ENCODE assay signal across 15 cellular contexts in the genomic region with DNA sequence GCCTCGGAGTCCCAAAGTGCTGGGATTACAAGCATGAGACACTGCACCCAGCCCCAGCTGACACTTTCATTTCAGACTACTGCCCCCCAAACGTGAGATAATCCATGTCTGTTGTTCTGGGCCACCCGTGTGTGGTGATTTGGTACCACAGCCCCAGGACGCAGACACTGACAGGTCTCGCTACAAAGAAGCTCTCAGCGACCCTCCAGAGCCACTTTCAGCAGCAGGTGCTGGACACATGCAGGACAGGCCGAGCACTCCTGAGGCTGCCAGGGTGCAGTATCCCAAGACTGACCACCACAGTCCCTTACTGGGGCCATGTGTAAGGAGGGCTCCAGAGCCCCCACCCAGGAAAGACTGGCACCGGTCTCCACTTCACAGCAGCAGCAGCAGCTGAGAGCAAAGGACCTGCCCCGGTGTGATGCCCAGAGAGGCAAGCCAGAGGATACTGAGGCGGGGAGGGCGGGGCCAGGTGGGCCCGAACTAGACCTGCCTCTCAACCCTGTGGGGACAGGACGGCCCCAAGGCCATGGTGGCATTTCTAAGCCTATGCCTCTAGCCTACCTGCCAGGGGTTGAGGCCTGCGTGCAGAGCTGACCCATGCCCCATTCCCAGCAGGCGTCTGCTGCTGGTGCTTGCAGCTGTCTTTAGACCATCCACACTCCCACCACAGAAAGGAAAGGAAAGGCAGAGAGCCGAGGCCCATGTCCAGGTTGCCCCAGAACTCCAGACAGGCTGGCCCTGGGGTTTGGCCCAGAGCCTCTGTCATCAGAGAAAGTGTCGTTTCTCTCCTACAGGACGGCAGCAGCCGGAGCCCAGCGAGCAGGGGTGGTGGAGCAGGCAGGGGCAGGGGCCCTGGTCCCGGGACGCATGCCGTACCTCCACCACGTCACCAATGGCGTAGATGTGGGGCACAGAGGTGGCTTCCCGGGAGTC. TPM values are rescaled to one million over a fixed set of nuclear protein-coding genes. Genes with fewer than 3 reads are reported as not detected.
DNase-seq lines count a peak whose midpoint lies in the region; ATAC-seq, FAIRE-seq and TF ChIP-seq lines count a peak whose summit lies in the region.
"Had no signal": no experiment of that assay in that cellular context is flagged by ENCODE, and none has a peak within 500 bp of the region (broad histone marks: within the 10 kb centered on the region; RNA-seq: fewer than 3 reads in every experiment).

No MANE protein-coding gene starts in this region.

- H3K9me3 Mint-ChIP-seq in activated naive CD4-positive, alpha-beta T cell treated with anti-CD3 and anti-CD28 coated beads for 36 hours = no peaks in the 10 kb centered on the region
- no peaks in the 10 kb centered on the region for H3K9me3 Mint-ChIP-seq in Calu3 (ENCODE audit: low read depth, unreplicated experiment)

- BruUV-seq in Calu3 (replicated peaks; lab: Mats Ljungman, UMichigan) = no TSS peak

- no peak for FAIRE-seq in GM19239 (lab: Jason Lieb, UNC)
- FAIRE-seq: colon had no signal

- no peaks in the 10 kb centered on the region for H3K9me3 ChIP-seq in T-helper 17 cell (ENCODE audit: control insufficient read depth, low read length, poor library complexity, severe bottlenecking)
- no peaks in the 10 kb centered on the region for H3K9me3 ChIP-seq in left lung
- no peaks in the 10 kb centered on the region for H3K9me3 ChIP-seq in tibial artery
- no peaks in the 10 kb centered on the region for H3K9me3 ChIP-seq in psoas muscle
- H3K9me3 ChIP-seq: testis had no signal

- H3K4me3 Mint-ChIP-seq in activated naive CD4-positive, alpha-beta T cell treated with anti-CD3 and anti-CD28 coated beads for 36 hours = no peak overlapping the region
- no peak overlapping the region for H3K4me3 Mint-ChIP-seq in T-helper 17 cell
- no peak overlapping the region for H3K4me3 Mint-ChIP-seq in Calu3 (ENCODE audit: low read depth, unreplicated experiment)

- intact Hi-C loops in activated naive CD4-positive, alpha-beta T cell treated with anti-CD3 and anti-CD28 coated beads for 36 hours (cut with micrococcal nuclease) = no loop called here
- intact Hi-C loops in left lung (cut with DNase I) = no loop called here
- intact Hi-C loops in tibial artery (cut with DNase I; ENCODE audit: low total_unique reads) = no loop called here
- intact Hi-C loops in psoas muscle (cut with DNase I) = no loop called here
- intact Hi-C loops in Calu3 (cut with micrococcal nuclease; ENCODE audit: unreplicated experiment) = no loop called here

- ATAC-seq in T-helper 17 cell (no peak), left lung (no peak), psoas muscle (no peak)

- H3K4me3 ChIP-seq in left lung (no peak overlapping the region), tibial artery (no peak overlapping the region), psoas muscle (no peak overlapping the region)
- H3K4me3 ChIP-seq: testis had no signal

- H3K27me3 Mint-ChIP-seq in activated naive CD4-positive, alpha-beta T cell treated with anti-CD3 and anti-CD28 coated beads for 36 hours (ENCODE audit: low read depth) = no peaks in the 10 kb centered on the region
- H3K27me3 Mint-ChIP-seq in T-helper 17 cell (no peaks in the 10 kb centered on the region), Calu3 (ENCODE audit: unreplicated experiment) (no peaks in the 10 kb centered on the region)

- H3K27me3 ChIP-seq in left lung (no peaks in the 10 kb centered on the region), tibial artery (no peaks in the 10 kb centered on the region), psoas muscle (ENCODE audit: insufficient read depth in 3 of 3, low read length in 2 of 3) (no peaks in the 10 kb centered on the region)
- H3K27me3 ChIP-seq: foreskin keratinocyte, testis had no signal

- 85 to 90% (median 88%) methylated on average over 26 of the region's 26 CpGs for WGBS in psoas muscle, 3 donors

- no peak overlapping the region for H3K27ac Mint-ChIP-seq in activated naive CD4-positive, alpha-beta T cell treated with anti-CD3 and anti-CD28 coated beads for 36 hours
- H3K27ac Mint-ChIP-seq in T-helper 17 cell = no peak overlapping the region
- H3K27ac Mint-ChIP-seq in Calu3 (ENCODE audit: unreplicated experiment) = no peak overlapping the region

- H3K27ac ChIP-seq in left lung = no peak overlapping the region
- H3K27ac ChIP-seq in tibial artery = no peak overlapping the region
- no peak overlapping the region for H3K27ac ChIP-seq in psoas muscle
- H3K27ac ChIP-seq: foreskin keratinocyte, testis had no signal

- H3K36me3 Mint-ChIP-seq in activated naive CD4-positive, alpha-beta T cell treated with anti-CD3 and anti-CD28 coated beads for 36 hours (ENCODE audit: low read depth) = peaks cover 2% of the 10 kb centered on the region
- H3K36me3 Mint-ChIP-seq in T-helper 17 cell (ENCODE audit: low read depth) = no peaks in the 10 kb centered on the region
- H3K36me3 Mint-ChIP-seq in Calu3 (ENCODE audit: insufficient read depth, unreplicated experiment) = peaks cover 15% of the 10 kb centered on the region

- H3K36me3 ChIP-seq in left lung (peaks cover 0 to 20% of the 10 kb centered on the region in 2 donors), tibial artery (peaks cover 9 to 56% (median 13%) of the 10 kb centered on the region in 3 donors), psoas muscle (ENCODE audit: insufficient read depth in 1 of 2, low read depth in 1 of 2) (peaks cover 0 to 21% of the 10 kb centered on the region in 2 donors)

- peaks cover 31% of the 10 kb centered on the region for H3K4me1 Mint-ChIP-seq in activated naive CD4-positive, alpha-beta T cell treated with anti-CD3 and anti-CD28 coated beads for 36 hours (ENCODE audit: low read depth)
- peaks cover 16% of the 10 kb centered on the region for H3K4me1 Mint-ChIP-seq in T-helper 17 cell
- H3K4me1 Mint-ChIP-seq in Calu3 (ENCODE audit: low read depth, unreplicated experiment) = peaks cover 23% of the 10 kb centered on the region

- TF ChIP-seq CTCF in left lung (IDR thresholded peaks at IDR 0.05) = no peak
- TF ChIP-seq CTCF in tibial artery (IDR thresholded peaks at IDR 0.05) = no peak
- no peak for TF ChIP-seq CTCF in psoas muscle (IDR thresholded peaks at IDR 0.05)
- TF ChIP-seq CTCF in Calu3 (IDR thresholded peaks at IDR 0.05; ENCODE audit: unreplicated experiment) = no peak

- CTCF ChIA-PET in activated naive CD4-positive, alpha-beta T cell treated with anti-CD3 and anti-CD28 coated beads for 36 hours (lab: Charles Lee) = no interaction called here
- CTCF ChIA-PET in Calu3 (lab: Charles Lee) = no interaction called here

- peaks cover 13 to 43% of the 10 kb centered on the region in 2 donors for H3K4me1 ChIP-seq in left lung
- H3K4me1 ChIP-seq in tibial artery = peaks cover 0 to 22% (median 19%) of the 10 kb centered on the region in 4 donors
- peaks cover 3% of the 10 kb centered on the region for H3K4me1 ChIP-seq in psoas muscle
- H3K4me1 ChIP-seq: testis had no signal

- peak; percentile 2 for DNase-seq in activated naive CD4-positive, alpha-beta T cell treated with anti-CD3 and anti-CD28 coated beads for 36 hours
- no peak for DNase-seq in activated naive CD4-positive, alpha-beta T cell (lab: John Stamatoyannopoulos, UW)
- DNase-seq in T-helper 17 cell (peak in 2 of 3 donors; percentile 4 to 5), left lung (peak; percentile 30 to 68), tibial artery (peak; percentile 15 to 46), psoas muscle (no peak), Calu3 (no peak), GM19239 (ENCODE audit: insufficient read length, low spot score) (no peak)
- DNase-seq: activated CD4-positive, CD25-positive, alpha-beta regulatory T cell; activated naive CD4-positive, alpha-beta T cell treated with Interleukin-2 at 50 U/mL for 16 hours; NCI-H345; SHP77; testis had no signal

RNA-seq across cellular contexts. Expression of a gene that starts 28.0 kb away (rescaled TPM):
- 1 to 10 TPM; 8.8 to 9.8 TPM for total RNA-seq in activated naive CD4-positive, alpha-beta T cell treated with anti-CD3 and anti-CD28 coated beads for 36 hours
- total RNA-seq in T-helper 17 cell = 1 to 10 TPM; 5.0 to 6.2 TPM
- total RNA-seq in left lung = 1 to 10 TPM; 6.7 to 7.9 TPM
- total RNA-seq in psoas muscle = 1 to 10 TPM; 1.5 to 3.4 (median 3.0) TPM
- 1 to 10 TPM; 3.3 to 7.6 (median 3.6) TPM for polyA plus RNA-seq in psoas muscle
- 9.1 and 13.0 TPM in 2 replicates for total RNA-seq in Calu3 (2022)

RNA-seq across cellular contexts. Expression of a gene that starts 28.0 kb away (rescaled TPM):
- total RNA-seq in activated naive CD4-positive, alpha-beta T cell treated with anti-CD3 and anti-CD28 coated beads for 36 hours = 10 to 100 TPM; 10.9 to 11.9 TPM
- total RNA-seq in T-helper 17 cell (10 to 100 TPM; 12.4 to 13.1 TPM), left lung (10 to 100 TPM; 21.4 to 28.0 TPM), psoas muscle (1 to 10 TPM; 5.3 to 9.7 (median 8.1) TPM), Calu3 (2022) (26.2 and 28.7 TPM in 2 replicates)
- polyA plus RNA-seq in psoas muscle = 1 to 10 TPM; 5.9 to 7.9 (median 6.3) TPM

RNA-seq across cellular contexts. Expression of a gene that starts 58.9 kb away (rescaled TPM):
- 10 to 100 TPM; 53.7 to 56.8 TPM for total RNA-seq in activated naive CD4-positive, alpha-beta T cell treated with anti-CD3 and anti-CD28 coated beads for 36 hours
- total RNA-seq in T-helper 17 cell = 10 to 100 TPM; 28.2 to 37.3 TPM
- total RNA-seq in left lung = 100 to 1,000 TPM; 191 to 249 TPM
- 100 to 1,000 TPM in 2 of 4 donors, 10 to 100 TPM in 2; 63.6 to 146 (median 115) TPM for total RNA-seq in psoas muscle
- polyA plus RNA-seq in psoas muscle = 100 to 1,000 TPM; 100 to 142 (median 117) TPM
- total RNA-seq in Calu3 (2022) = 165 and 170 TPM in 2 replicates

RNA-seq across cellular contexts. Expression of a gene that starts 58.9 kb away (rescaled TPM):
- total RNA-seq in activated naive CD4-positive, alpha-beta T cell treated with anti-CD3 and anti-CD28 coated beads for 36 hours = 10 to 100 TPM; 22.9 to 23.6 TPM
- total RNA-seq in T-helper 17 cell (10 to 100 TPM; 16.8 to 25.6 TPM), left lung (10 to 100 TPM; 36.5 to 42.8 TPM), psoas muscle (10 to 100 TPM; 18.4 to 35.1 (median 24.5) TPM), Calu3 (2022) (33.7 and 36.3 TPM in 2 replicates)
- polyA plus RNA-seq in psoas muscle = 10 to 100 TPM; 13.7 to 23.5 (median 16.0) TPM

Comparison
In these comparisons a context has a peak if more than half of its experiments do, and no peak if none do; other contexts are left out.
1. DNase-seq: peak in activated naive CD4-positive, alpha-beta T cell treated with anti-CD3 and anti-CD28 coated beads for 36 hours (single experiment), T-helper 17 cell (2 of 3), left lung (2 of 2) and tibial artery (2 of 2); none in activated naive CD4-positive, alpha-beta T cell (0 of 4), psoas muscle (0 of 2), Calu3 (single experiment) and GM19239 (single experiment).